8 cellular contexts compared by ENCODE assay signal in the genomic region with DNA sequence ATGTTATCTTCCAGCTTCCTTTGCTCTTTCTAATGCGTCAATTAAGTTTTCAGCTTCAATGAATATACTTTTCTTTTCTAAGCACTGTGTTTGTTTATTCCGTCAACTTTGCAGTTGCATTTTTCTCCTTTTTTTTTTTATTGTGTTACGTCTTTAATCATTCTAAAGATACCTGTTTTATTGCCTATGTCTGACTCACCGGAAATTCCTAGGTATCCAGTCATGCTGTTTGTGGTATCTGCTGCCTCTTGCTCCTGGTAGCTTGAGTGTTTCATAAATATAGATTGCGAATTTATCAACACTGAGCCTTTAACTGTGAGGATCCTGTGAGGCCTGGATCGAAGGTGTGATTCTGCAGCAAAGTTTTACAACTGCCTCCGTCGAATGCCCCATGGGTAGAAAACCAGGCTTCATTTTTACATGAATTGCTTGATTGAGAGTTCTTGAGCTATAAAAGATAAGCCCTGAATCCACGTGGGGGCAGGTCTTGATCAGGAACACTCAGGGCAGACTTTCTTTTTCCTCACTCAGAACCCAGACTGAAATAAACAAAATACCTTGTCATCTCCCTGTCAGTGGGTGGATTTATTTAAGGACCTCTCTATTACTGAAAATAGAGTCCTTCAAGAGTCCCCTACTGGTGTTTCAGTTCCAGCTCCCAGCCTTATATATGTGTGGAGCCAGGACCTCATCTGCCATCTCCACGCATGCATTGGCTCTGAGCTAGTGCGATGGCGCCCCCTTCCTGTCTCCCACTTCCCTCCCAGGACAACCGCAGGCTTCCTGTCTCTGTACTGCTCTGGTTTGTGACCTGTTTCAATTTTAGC.
DNase-seq lines count a peak whose midpoint lies in the region; ATAC-seq and TF ChIP-seq lines count a peak whose summit lies in the region.

No MANE protein-coding gene starts in this region.

- no peaks in the 10 kb centered on the region for H3K9me3 ChIP-seq in left lung

- H3K4me3 ChIP-seq in astrocyte of the spinal cord (ENCODE audit: low read depth, low read length) (no peak overlapping the region), left lung (no peak overlapping the region)

- no peaks in the 10 kb centered on the region for H3K36me3 ChIP-seq in left lung

- intact Hi-C loops in left lung (cut with DNase I) = no loop called here

- in situ Hi-C loops in astrocyte of the spinal cord (cut with HindIII; ENCODE audit: low sequenced_read_pairs) = no loop called here

- no peak overlapping the region for H3K27ac ChIP-seq in left lung

- TF ChIP-seq CTCF in astrocyte of the spinal cord (IDR thresholded peaks at IDR 0.05; ENCODE audit: low read depth, low read length) (peak; percentile 54), left lung (IDR thresholded peaks at IDR 0.05) (no peak)

- ATAC-seq in GM21515 (IDR thresholded peaks at IDR 0.05; ENCODE audit: unreplicated experiment) = peak; percentile 58
- ATAC-seq in left lung = peak; percentile 83
- no peak for ATAC-seq in GM21619 (IDR thresholded peaks at IDR 0.05; ENCODE audit: unreplicated experiment)
- ATAC-seq in HG03442 (IDR thresholded peaks at IDR 0.05; ENCODE audit: unreplicated experiment) = no peak

- DNase-seq in D341Med (ENCODE audit: low spot score) (peak; percentile 47), NCI-H510A treated with DMSO at 0.1 percent for 48 hours (lab: John Stamatoyannopoulos, UW) (peak; percentile 59), astrocyte of the spinal cord (ENCODE audit: low read depth, low spot score) (peak; percentile 80), left lung (peak; percentile 34 to 38), dedifferentiated amniotic fluid mesenchymal stem cell (ENCODE audit: extremely low spot score) (no peak)

- H3K4me1 ChIP-seq in left lung = no peaks in the 10 kb centered on the region

- no peaks in the 10 kb centered on the region for H3K27me3 ChIP-seq in left lung

Comparison
In these comparisons a context has a peak if more than half of its experiments do, and no peak if none do; other contexts are left out.
1. ATAC-seq: peak in GM21515 (single experiment) and left lung (single experiment); none in GM21619 (single experiment) and HG03442 (single experiment).